ENCODE assay signal across 17 cellular contexts in genomic region chr7:99098317-99098823, GRCh38. TPM values are rescaled to one million over a fixed set of nuclear protein-coding genes. Genes with fewer than 3 reads are reported as not detected.
DNase-seq lines count a peak whose midpoint lies in the region; ATAC-seq and TF ChIP-seq lines count a peak whose summit lies in the region.
"Had no signal": no experiment of that assay in that cellular context is flagged by ENCODE, and none has a peak within 500 bp of the region (broad histone marks: within the 10 kb centered on the region; RNA-seq: fewer than 3 reads in every experiment).

No MANE protein-coding gene starts in this region.

- BruUV-seq in PC-9 (replicated peaks; lab: Mats Ljungman, UMichigan): no TSS peak

- peaks cover 47% of the 10 kb centered on the region for H4K20me1 ChIP-seq in PC-9 (ENCODE audit: insufficient read depth)

- H3K9me3 ChIP-seq in PC-9 (ENCODE audit: insufficient read depth, low read depth) (no peaks in the 10 kb centered on the region), mesodermal cell (ENCODE audit: control insufficient read depth, low read length) (peaks cover 5% of the 10 kb centered on the region), tibial artery (no peaks in the 10 kb centered on the region)

- H3K9me2 ChIP-seq in PC-9 (ENCODE audit: insufficient read depth): no peaks in the 10 kb centered on the region

- ATAC-seq in left ventricle myocardium superior: no peak
- ATAC-seq: activated CD8-positive, alpha-beta T cell treated with anti-CD3 and anti-CD28 coated beads, Interleukin-2, amount 10 ng/mL, durations not matched to agents 7 days and 5 days; SK-N-SH treated with all-trans-retinoic acid at 6 μM for 48 hours had no signal

- no peaks in the 10 kb centered on the region for H3K27me3 ChIP-seq in PC-9 (ENCODE audit: insufficient read depth, low read depth)
- no peaks in the 10 kb centered on the region for H3K27me3 ChIP-seq in tibial artery

- no peak for DNase-seq in PC-9
- DNase-seq in coronary artery (ENCODE audit: low spot score): no peak
- no peak for DNase-seq in tibial artery
- DNase-seq in DMS153 (lab: John Stamatoyannopoulos, UW): no peak
- DNase-seq in left ventricle myocardium superior: no peak
- DNase-seq in activated CD8-positive, alpha-beta memory T cell treated with anti-CD3 and anti-CD28 coated beads, Interleukin-2, amount 50 U/mL, for 48 hours: no peak
- DNase-seq: activated CD8-positive, alpha-beta T cell treated with anti-CD3 and anti-CD28 coated beads, Interleukin-2, amount 10 ng/mL, durations not matched to agents 7 days and 5 days; activated naive CD4-positive, alpha-beta T cell treated with anti-CD3 and anti-CD28 coated beads, Interleukin-2, amount 10 ng/mL, durations not matched to agents 7 days and 5 days; DMS79; lower lobe of right lung; NCI-H146; NCI-H510A; nephron progenitor cell; stimulated activated naive CD4-positive, alpha-beta T cell treated with Interleukin-2 at 50 U/mL for 16 hours had no signal

- H3K4me3 ChIP-seq in PC-9: no peak overlapping the region
- H3K4me3 ChIP-seq in coronary artery: peak overlapping the region; percentile 13
- no peak overlapping the region for H3K4me3 ChIP-seq in mesodermal cell (ENCODE audit: extremely low read depth, insufficient read depth, low read length, poor library complexity, severe bottlenecking)
- peak overlapping the region in 1 of 2 donors; percentile 7 for H3K4me3 ChIP-seq in tibial artery
- H3K4me3 ChIP-seq: lower lobe of right lung had no signal

- CTCF ChIA-PET in PC-9 (lab: Charles Lee): no interaction called here

- no peak overlapping the region for H2AFZ ChIP-seq in PC-9

- intact Hi-C loops in PC-9 (cut with micrococcal nuclease; ENCODE audit: unreplicated experiment) (no loop called here), tibial artery (cut with DNase I; ENCODE audit: low total_unique reads) (no loop called here), left ventricle myocardium superior (cut with micrococcal nuclease) (no loop called here)

- H3K4me1 ChIP-seq in PC-9 (replicated peaks; ENCODE audit: insufficient read depth): peaks cover 38% of the 10 kb centered on the region
- H3K4me1 ChIP-seq in mesodermal cell (ENCODE audit: control insufficient read depth, insufficient read depth, low read length, poor library complexity, severe bottlenecking): peaks cover 10% of the 10 kb centered on the region
- H3K4me1 ChIP-seq in tibial artery: peaks cover 0 to 100% (median 68%) of the 10 kb centered on the region in 4 donors

- TF ChIP-seq CTCF in PC-9 (conservative IDR thresholded peaks at IDR 0.05): no peak
- TF ChIP-seq CTCF in coronary artery (IDR thresholded peaks at IDR 0.05): no peak
- no peak for TF ChIP-seq CTCF in tibial artery (IDR thresholded peaks at IDR 0.05)

- H3K27ac ChIP-seq in PC-9 (peak overlapping the region; percentile 35; the same call in 1 of the 2 replicates), coronary artery (peak overlapping the region; percentile 55 to 84), mesodermal cell (ENCODE audit: low read depth, low read length, severe bottlenecking) (peak overlapping the region; percentile 79), tibial artery (peak overlapping the region; percentile 84 to 93)
- H3K27ac ChIP-seq: KMS-11, lower lobe of right lung had no signal

- H3F3A ChIP-seq in PC-9 (ENCODE audit: insufficient read depth, low read depth): peaks cover 38% of the 10 kb centered on the region

- peaks cover 100% of the 10 kb centered on the region for H3K79me2 ChIP-seq in PC-9 (ENCODE audit: low read depth)

- peak overlapping the region; percentile 31; the same call in 1 of the 2 replicates for H3K4me2 ChIP-seq in PC-9
- H3K4me2 ChIP-seq: KMS-11 had no signal

- no peaks in the 10 kb centered on the region for H3K36me3 ChIP-seq in PC-9 (ENCODE audit: low read depth)
- peaks cover 5% of the 10 kb centered on the region for H3K36me3 ChIP-seq in mesodermal cell (ENCODE audit: control insufficient read depth, insufficient read depth, low read length)
- no peaks in the 10 kb centered on the region for H3K36me3 ChIP-seq in tibial artery
- H3K36me3 ChIP-seq: lower lobe of right lung had no signal

- POLR2A ChIA-PET in PC-9 (lab: Charles Lee; ENCODE audit: unreplicated experiment): no interaction called here

- WGBS in mesodermal cell (ENCODE audit: insufficient coverage in 2 of 2), 2 experiments: 78 to 93% methylated on average over 3 of the region's 3 CpGs

RNA-seq across cellular contexts. Expression of gene SMURF1, which starts 45.5 kb away (rescaled TPM):
- 53.2 and 63.9 TPM in 2 replicates for total RNA-seq in PC-9 (2021)
- 21.5 TPM for polyA plus RNA-seq in mesodermal cell (2013, experiment 1 of 2)
- polyA plus RNA-seq in mesodermal cell (2013, experiment 2 of 2): 18.9 TPM
- total RNA-seq in left ventricle myocardium superior: 11.5 TPM

Comparison
In these comparisons a context has a peak if more than half of its experiments do, and no peak if none do; other contexts are left out.
1. H3K27ac ChIP-seq: peak in every context shown above with its lines; median percentile 88 in tibial artery; 79 in mesodermal cell; 70 in coronary artery; 35 in PC-9.